In genomic region chr18:64803471-64803870, GRCh38 we compare ENCODE assay signal across 26 cellular contexts.
"Had no signal": no experiment of that assay in that cellular context is flagged by ENCODE, and none has a peak within 500 bp of the region (broad histone marks: within the 10 kb centered on the region; RNA-seq: fewer than 3 reads in every experiment).

No MANE protein-coding gene starts in this region.

- ATAC-seq: activated CD8-positive, alpha-beta T cell treated with anti-CD3 and anti-CD28 coated beads for 36 hours; activated T-cell treated with anti-CD3 and anti-CD28 coated beads, Interleukin-2, amount 50 U/mL, for 4 hours; activated T-helper 17 cell treated with anti-CD3 and anti-CD28 coated beads, Interleukin-2, amount 50 U/mL, for 72 hours; effector memory CD8-positive, alpha-beta T cell; gastroesophageal sphincter; heart right ventricle had no signal

- H3K9me3 ChIP-seq: esophagus muscularis mucosa, gastroesophageal sphincter, heart right ventricle had no signal

- H3K4me3 ChIP-seq: esophagus muscularis mucosa, gastroesophageal sphincter, heart right ventricle, hepatocyte had no signal

- DNase-seq: activated CD4-positive, alpha-beta T cell treated with anti-CD3 and anti-CD28 coated beads for 1 hour; activated CD4-positive, alpha-beta T cell treated with anti-CD3 and anti-CD28 coated beads for 4 hours; activated CD4-positive, alpha-beta T cell treated with anti-CD3 and anti-CD28 coated beads, Interleukin-2, amount 10 ng/mL, durations not matched to agents 7 days and 5 days; activated CD4-positive, alpha-beta T cell treated with anti-CD3 and anti-CD28 coated beads, Interleukin-2, amount 50 U/mL, for 4 hours; activated CD4-positive, CD25-positive, alpha-beta regulatory T cell; activated CD8-positive, alpha-beta memory T cell treated with anti-CD3 and anti-CD28 coated beads for 24 hours; activated CD8-positive, alpha-beta T cell treated with anti-CD3 and anti-CD28 coated beads for 36 hours; activated effector memory CD4-positive, alpha-beta T cell treated with Interleukin-2 at 50 U/mL for 16 hours; activated gamma-delta T cell treated with Interleukin-2 at 50 U/mL for 16 hours; activated naive CD4-positive, alpha-beta T cell treated with anti-CD3 and anti-CD28 coated beads, Interleukin-2, amount 50 U/mL, for 16 hours; activated naive CD4-positive, alpha-beta T cell treated with Interleukin-2 at 50 U/mL for 16 hours; activated T-cell treated with anti-CD3 and anti-CD28 coated beads, Interleukin-2, amount 50 U/mL, for 4 hours; amniotic stem cell; anterior cingulate cortex; brain microvascular endothelial cell; cortex of kidney; dermis blood vessel endothelial cell; effector CD4-positive, alpha-beta T cell; effector memory CD8-positive, alpha-beta T cell; erythroblast; foreskin melanocyte; heart right ventricle had no signal

- H3K36me3 ChIP-seq: brain microvascular endothelial cell, esophagus muscularis mucosa, gastroesophageal sphincter, heart right ventricle had no signal

- H3K4me1 ChIP-seq: esophagus muscularis mucosa, gastroesophageal sphincter, heart right ventricle had no signal
